17 cellular contexts compared by ENCODE assay signal in the genomic region with DNA sequence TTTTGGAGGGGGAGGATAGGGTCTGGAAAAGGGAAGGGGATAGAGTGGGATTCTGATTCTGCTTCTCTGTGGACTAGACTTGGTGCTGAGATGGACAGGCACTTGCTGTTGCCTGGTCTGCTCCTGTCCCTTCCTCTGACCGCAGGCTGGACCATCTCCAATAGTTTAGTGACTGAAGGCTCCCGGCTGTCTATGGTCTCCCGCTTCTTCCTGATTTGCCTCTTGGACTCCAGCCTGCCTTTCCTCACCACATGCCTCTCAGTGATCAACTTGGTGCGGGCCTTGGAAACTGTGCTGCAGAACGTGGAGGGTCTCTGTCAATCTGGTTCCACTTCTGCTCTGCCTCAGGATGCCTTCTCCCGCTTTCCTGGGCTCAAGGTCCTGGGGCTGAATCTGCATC. TPM values are rescaled to one million over a fixed set of nuclear protein-coding genes. Genes with fewer than 3 reads are reported as not detected.
A peak's percentile ranks its signal among the peaks of the same experiment; 100 is the strongest.
DNase-seq lines count a peak whose midpoint lies in the region; ATAC-seq, FAIRE-seq and TF ChIP-seq lines count a peak whose summit lies in the region.
"Had no signal": no experiment of that assay in that cellular context is flagged by ENCODE, and none has a peak within 500 bp of the region (broad histone marks: within the 10 kb centered on the region; RNA-seq: fewer than 3 reads in every experiment).

No MANE protein-coding gene starts in this region.

- DNase-seq in EH (ENCODE audit: low read depth) (peak; percentile 32), adrenal gland (peak in 5 of 7 donors; percentile 50 to 73 (median 56)), left lobe of liver (ENCODE audit: low spot score) (no peak), sigmoid colon (peak; percentile 74), GM19240 (ENCODE audit: insufficient read length, low spot score) (no peak), kidney (no peak)
- DNase-seq: COR-L47, EL, NCI-H1436, NCI-H2029, NCI-H2171 treated with DMSO at 0.1 percent for 48 hours, NCI-H446 treated with DMSO at 0.1 percent for 48 hours, RPMI8226 had no signal

- H3K36me3 ChIP-seq in adrenal gland (replicated peaks in 1 of 2) (no peaks in the 10 kb centered on the region), sigmoid colon (no peaks in the 10 kb centered on the region), kidney (ENCODE audit: control insufficient read depth in 1 of 2, insufficient read depth in 2 of 2, low read length in 2 of 2) (no peaks in the 10 kb centered on the region)
- H3K36me3 ChIP-seq: HAP-1, SJCRH30 had no signal

- H3K4me1 ChIP-seq in adrenal gland (replicated peaks in 1 of 2) = peaks cover 0 to 19% of the 10 kb centered on the region in 2 donors
- peaks cover 0 to 63% (median 43%) of the 10 kb centered on the region in 4 donors for H3K4me1 ChIP-seq in sigmoid colon
- peaks cover 2 to 13% of the 10 kb centered on the region in 2 donors for H3K4me1 ChIP-seq in kidney (ENCODE audit: control insufficient read depth in 1 of 2, insufficient read depth in 1 of 2, low read depth in 1 of 2, low read length in 2 of 2)

- no peak for TF ChIP-seq EP300 in sigmoid colon (IDR thresholded peaks at IDR 0.05)

- no peaks in the 10 kb centered on the region for H3K27me3 ChIP-seq in adrenal gland
- no peaks in the 10 kb centered on the region for H3K27me3 ChIP-seq in sigmoid colon
- H3K27me3 ChIP-seq: SJCRH30 had no signal

- no peak for TF ChIP-seq POLR2A in adrenal gland (IDR thresholded peaks at IDR 0.05)
- TF ChIP-seq POLR2A in sigmoid colon (IDR thresholded peaks at IDR 0.05) = no peak

- H3K27ac ChIP-seq in adrenal gland (no peak overlapping the region), sigmoid colon (no peak overlapping the region), kidney (ENCODE audit: low read depth in 2 of 2, low read length in 2 of 2) (no peak overlapping the region)
- H3K27ac ChIP-seq: SJCRH30 had no signal

- 60 to 75% (median 62%) methylated on average over 4 to 6 of the region's 6 CpGs for WGBS in adrenal gland, 4 donors
- WGBS in sigmoid colon, 2 donors = 56 to 64% methylated on average over 6 of the region's 6 CpGs

- FAIRE-seq in kidney (lab: Jason Lieb, UNC) = no peak
- FAIRE-seq: GM19239 had no signal

- peak; percentile 34 for ATAC-seq in left lobe of liver
- no peak for ATAC-seq in HG03378 (IDR thresholded peaks at IDR 0.05; ENCODE audit: unreplicated experiment)

- H3K4me3 ChIP-seq in adrenal gland = no peak overlapping the region
- no peak overlapping the region for H3K4me3 ChIP-seq in sigmoid colon
- no peak overlapping the region for H3K4me3 ChIP-seq in kidney (ENCODE audit: low read length in 2 of 2)
- H3K4me3 ChIP-seq: HAP-1, SJCRH30 had no signal

- TF ChIP-seq CTCF in adrenal gland (IDR thresholded peaks at IDR 0.05) (no peak), sigmoid colon (IDR thresholded peaks at IDR 0.05) (no peak), kidney (IDR thresholded peaks at IDR 0.05; ENCODE audit: borderline replicate concordance, extremely low read depth, insufficient read depth) (no peak)

- H3K9me3 ChIP-seq in adrenal gland (replicated peaks in 1 of 3) (no peaks in the 10 kb centered on the region), sigmoid colon (no peaks in the 10 kb centered on the region), kidney (ENCODE audit: control insufficient read depth in 1 of 2, low read length in 2 of 2) (no peaks in the 10 kb centered on the region)
- H3K9me3 ChIP-seq: HAP-1, SJCRH30 had no signal

- intact Hi-C loops in adrenal gland (cut with DNase I) (loop anchor here (5.0 kb wide), 3 partner anchors 94 to 169 kb away; no protein-coding TSS in a partner anchor), sigmoid colon (cut with DNase I) (loop anchor here (10.0 kb wide), 1 partner anchor 241 kb away; no protein-coding TSS in a partner anchor), kidney (cut with DNase I) (loop anchor here (10.0 kb wide), 1 partner anchor 181 kb away; no protein-coding TSS in a partner anchor)

- no peak overlapping the region for H3K9ac ChIP-seq in kidney (ENCODE audit: low read length in 2 of 2)

RNA-seq across cellular contexts. Expression of gene ZSCAN20, which starts 6.3 kb away (rescaled TPM):
- total RNA-seq in adrenal gland (10 to 100 TPM in 1 of 8 donors, 1 to 10 TPM in 7; 3.6 to 12.7 (median 4.9) TPM), left lobe of liver (1.3 TPM), sigmoid colon (1 to 10 TPM; 5.8 to 8.2 (median 6.8) TPM), kidney (6.3 TPM)
- polyA plus RNA-seq in adrenal gland (1 to 10 TPM in 2 of 3 donors, under 1 TPM in 1; 0.84 to 1.8 (median 1.6) TPM), sigmoid colon (1 to 10 TPM in 2 of 3 donors, under 1 TPM in 1; 0.69 to 2.1 (median 1.8) TPM), kidney (ENCODE audit: insufficient read depth, low read depth, low replicate concordance) (0.99 TPM)

RNA-seq across cellular contexts. Expression of gene PHC2, which starts 35.3 kb away (rescaled TPM):
- total RNA-seq in adrenal gland = 100 to 1,000 TPM; 100 to 164 (median 131) TPM
- polyA plus RNA-seq in adrenal gland = 100 to 1,000 TPM in 1 of 3 donors, 10 to 100 TPM in 2; 61.5 to 104 (median 84.2) TPM
- 48.0 TPM for total RNA-seq in left lobe of liver
- total RNA-seq in sigmoid colon = 100 to 1,000 TPM in 3 of 4 donors, 10 to 100 TPM in 1; 96.3 to 199 (median 124) TPM
- 10 to 100 TPM; 56.2 to 96.3 (median 76.3) TPM for polyA plus RNA-seq in sigmoid colon
- 149 TPM for total RNA-seq in kidney
- 118 TPM for polyA plus RNA-seq in kidney (ENCODE audit: insufficient read depth, low read depth, low replicate concordance)

Comparison
In these comparisons a context has a peak if more than half of its experiments do, and no peak if none do; other contexts are left out.
1. DNase-seq: peak in EH (single experiment), adrenal gland (5 of 7) and sigmoid colon (single experiment); none in left lobe of liver (single experiment), GM19240 (single experiment) and kidney (single experiment).